19 cellular contexts compared by ENCODE assay signal in genomic region chrX:25191403-25191802, GRCh38.
DNase-seq lines count a peak whose midpoint lies in the region; ATAC-seq and TF ChIP-seq lines count a peak whose summit lies in the region.
"Had no signal": no experiment of that assay in that cellular context is flagged by ENCODE, and none has a peak within 500 bp of the region (broad histone marks: within the 10 kb centered on the region; RNA-seq: fewer than 3 reads in every experiment).

No MANE protein-coding gene starts in this region.

- H3K27ac Mint-ChIP-seq in neural progenitor cell, result no peak overlapping the region
- H3K27ac Mint-ChIP-seq: activated CD4-positive, alpha-beta T cell treated with anti-CD3 and anti-CD28 coated beads, Interleukin-2, amount 10 ng/mL, durations not matched to agents 7 days and 5 days; activated naive CD8-positive, alpha-beta T cell treated with anti-CD3 and anti-CD28 coated beads, Interleukin-2, amount 10 ng/mL, durations not matched to agents 7 days and 5 days; naive thymus-derived CD4-positive, alpha-beta T cell had no signal

- intact Hi-C loops in Right ventricle myocardium superior (cut with DNase I), result no loop called here

- H3K4me2 ChIP-seq in neural progenitor cell, result no peak overlapping the region

- H3K79me2 ChIP-seq in neural progenitor cell (ENCODE audit: low read depth), result no peaks in the 10 kb centered on the region

- peaks cover 4% of the 10 kb centered on the region for H3K27me3 Mint-ChIP-seq in neural progenitor cell (ENCODE audit: insufficient read depth, low read depth)
- H3K27me3 Mint-ChIP-seq: activated CD4-positive, alpha-beta T cell treated with anti-CD3 and anti-CD28 coated beads, Interleukin-2, amount 10 ng/mL, durations not matched to agents 7 days and 5 days had no signal

- no peaks in the 10 kb centered on the region for H3K4me1 ChIP-seq in neural progenitor cell
- H3K4me1 ChIP-seq: lower lobe of right lung, sigmoid colon had no signal

- no peak overlapping the region for H2AFZ ChIP-seq in neural progenitor cell (replicated peaks)

- no peaks in the 10 kb centered on the region for H3K36me3 ChIP-seq in WERI-Rb-1
- H3K36me3 ChIP-seq in neural progenitor cell, result no peaks in the 10 kb centered on the region
- H3K36me3 ChIP-seq: lower lobe of right lung, sigmoid colon had no signal

- H3K9me3 Mint-ChIP-seq in neural progenitor cell, result peaks cover 2% of the 10 kb centered on the region
- H3K9me3 Mint-ChIP-seq: activated CD4-positive, alpha-beta T cell treated with anti-CD3 and anti-CD28 coated beads, Interleukin-2, amount 10 ng/mL, durations not matched to agents 7 days and 5 days; activated naive CD8-positive, alpha-beta T cell treated with anti-CD3 and anti-CD28 coated beads, Interleukin-2, amount 10 ng/mL, durations not matched to agents 7 days and 5 days had no signal

- H3K27me3 ChIP-seq in WERI-Rb-1 (ENCODE audit: insufficient read depth, low read depth, severe bottlenecking) (peaks cover 3% of the 10 kb centered on the region), neural progenitor cell (no peaks in the 10 kb centered on the region)
- H3K27me3 ChIP-seq: sigmoid colon had no signal

- DNase-seq in NCI-H2227 (lab: John Stamatoyannopoulos, UW; ENCODE audit: unreplicated experiment) (peak; percentile 9), NCI-H2227 treated with DMSO at 0.1 percent for 48 hours (lab: John Stamatoyannopoulos, UW) (no peak), HuH-7.5 (ENCODE audit: low spot score) (peak; percentile 2), WERI-Rb-1 (peak; percentile 15), neural progenitor cell (ENCODE audit: low spot score) (no peak), Right ventricle myocardium superior (no peak), HCEC 1CT (no peak), coronary artery (ENCODE audit: low spot score) (no peak)
- DNase-seq: activated CD4-positive, alpha-beta T cell treated with anti-CD3 and anti-CD28 coated beads, Interleukin-2, amount 10 ng/mL, durations not matched to agents 7 days and 5 days; activated naive CD8-positive, alpha-beta T cell treated with anti-CD3 and anti-CD28 coated beads, Interleukin-2, amount 10 ng/mL, durations not matched to agents 7 days and 5 days; activated T-cell treated with anti-CD3 and anti-CD28 coated beads, Interleukin-2, amount 50 U/mL, for 4 hours; caudate nucleus; lower lobe of right lung; naive thymus-derived CD4-positive, alpha-beta T cell; NCI-H1436 treated with DMSO at 0.1 percent for 48 hours; SHP77 treated with DMSO at 0.1 percent for 48 hours; sigmoid colon; stimulated activated CD4-positive, alpha-beta T cell treated with anti-CD3 and anti-CD28 coated beads, Interleukin-2, amount 100 ng/mL, for 48 hours; stimulated activated CD8-positive, alpha-beta memory T cell treated with anti-CD3 and anti-CD28 coated beads, Interleukin-4, amount 100 ng/mL, for 48 hours had no signal

- H3K36me3 Mint-ChIP-seq in neural progenitor cell, result no peaks in the 10 kb centered on the region
- H3K36me3 Mint-ChIP-seq: activated naive CD8-positive, alpha-beta T cell treated with anti-CD3 and anti-CD28 coated beads, Interleukin-2, amount 10 ng/mL, durations not matched to agents 7 days and 5 days; naive thymus-derived CD4-positive, alpha-beta T cell had no signal

- no peaks in the 10 kb centered on the region for H4K20me1 ChIP-seq in neural progenitor cell (ENCODE audit: low read depth)

- H3K4me1 Mint-ChIP-seq in neural progenitor cell, result peaks cover 6% of the 10 kb centered on the region
- H3K4me1 Mint-ChIP-seq: activated CD4-positive, alpha-beta T cell treated with anti-CD3 and anti-CD28 coated beads, Interleukin-2, amount 10 ng/mL, durations not matched to agents 7 days and 5 days; activated naive CD8-positive, alpha-beta T cell treated with anti-CD3 and anti-CD28 coated beads, Interleukin-2, amount 10 ng/mL, durations not matched to agents 7 days and 5 days; naive thymus-derived CD4-positive, alpha-beta T cell had no signal

- H3F3A ChIP-seq in neural progenitor cell (ENCODE audit: low read depth), result no peaks in the 10 kb centered on the region

- H3K4me3 ChIP-seq in WERI-Rb-1 (ENCODE audit: low read depth, low read length) (no peak overlapping the region), neural progenitor cell (no peak overlapping the region), coronary artery (no peak overlapping the region)
- H3K4me3 ChIP-seq: lower lobe of right lung, sigmoid colon had no signal

- no peak for ATAC-seq in Right ventricle myocardium superior (ENCODE audit: poor library complexity)
- ATAC-seq: activated T-cell treated with anti-CD3 and anti-CD28 coated beads, Interleukin-2, amount 50 U/mL, for 4 hours; lower lobe of right lung; naive thymus-derived CD4-positive, alpha-beta T cell had no signal

- H3K27ac ChIP-seq in WERI-Rb-1 (no peak overlapping the region), neural progenitor cell (no peak overlapping the region), coronary artery (no peak overlapping the region)
- H3K27ac ChIP-seq: lower lobe of right lung, sigmoid colon had no signal

- no peak overlapping the region for H3K4me3 Mint-ChIP-seq in neural progenitor cell
- H3K4me3 Mint-ChIP-seq: activated CD4-positive, alpha-beta T cell treated with anti-CD3 and anti-CD28 coated beads, Interleukin-2, amount 10 ng/mL, durations not matched to agents 7 days and 5 days; activated naive CD8-positive, alpha-beta T cell treated with anti-CD3 and anti-CD28 coated beads, Interleukin-2, amount 10 ng/mL, durations not matched to agents 7 days and 5 days; activated T-cell treated with anti-CD3 and anti-CD28 coated beads, Interleukin-2, amount 50 U/mL, for 4 hours; naive thymus-derived CD4-positive, alpha-beta T cell had no signal

- TF ChIP-seq CTCF in WERI-Rb-1 (IDR thresholded peaks at IDR 0.05; ENCODE audit: low read depth, low read length), result peak; percentile 32
- TF ChIP-seq CTCF in neural progenitor cell (IDR thresholded peaks at IDR 0.05), result peak; percentile 54
- no peak for TF ChIP-seq CTCF in coronary artery (IDR thresholded peaks at IDR 0.05)

- peaks cover 2% of the 10 kb centered on the region for H3K9me3 ChIP-seq in WERI-Rb-1 (ENCODE audit: severe bottlenecking)
- no peaks in the 10 kb centered on the region for H3K9me3 ChIP-seq in neural progenitor cell (ENCODE audit: low read depth)
- H3K9me3 ChIP-seq: lower lobe of right lung, sigmoid colon had no signal

- H3K9ac ChIP-seq in neural progenitor cell, result no peak overlapping the region

Comparison
In these comparisons a context has a peak if more than half of its experiments do, and no peak if none do; other contexts are left out.
1. DNase-seq: peak in NCI-H2227 (single experiment), HuH-7.5 (single experiment) and WERI-Rb-1 (single experiment); none in NCI-H2227 treated with DMSO at 0.1 percent for 48 hours (single experiment), neural progenitor cell (single experiment), Right ventricle myocardium superior (single experiment), HCEC 1CT (single experiment) and coronary artery (single experiment).